8 cellular contexts compared by ENCODE assay signal in the genomic region with DNA sequence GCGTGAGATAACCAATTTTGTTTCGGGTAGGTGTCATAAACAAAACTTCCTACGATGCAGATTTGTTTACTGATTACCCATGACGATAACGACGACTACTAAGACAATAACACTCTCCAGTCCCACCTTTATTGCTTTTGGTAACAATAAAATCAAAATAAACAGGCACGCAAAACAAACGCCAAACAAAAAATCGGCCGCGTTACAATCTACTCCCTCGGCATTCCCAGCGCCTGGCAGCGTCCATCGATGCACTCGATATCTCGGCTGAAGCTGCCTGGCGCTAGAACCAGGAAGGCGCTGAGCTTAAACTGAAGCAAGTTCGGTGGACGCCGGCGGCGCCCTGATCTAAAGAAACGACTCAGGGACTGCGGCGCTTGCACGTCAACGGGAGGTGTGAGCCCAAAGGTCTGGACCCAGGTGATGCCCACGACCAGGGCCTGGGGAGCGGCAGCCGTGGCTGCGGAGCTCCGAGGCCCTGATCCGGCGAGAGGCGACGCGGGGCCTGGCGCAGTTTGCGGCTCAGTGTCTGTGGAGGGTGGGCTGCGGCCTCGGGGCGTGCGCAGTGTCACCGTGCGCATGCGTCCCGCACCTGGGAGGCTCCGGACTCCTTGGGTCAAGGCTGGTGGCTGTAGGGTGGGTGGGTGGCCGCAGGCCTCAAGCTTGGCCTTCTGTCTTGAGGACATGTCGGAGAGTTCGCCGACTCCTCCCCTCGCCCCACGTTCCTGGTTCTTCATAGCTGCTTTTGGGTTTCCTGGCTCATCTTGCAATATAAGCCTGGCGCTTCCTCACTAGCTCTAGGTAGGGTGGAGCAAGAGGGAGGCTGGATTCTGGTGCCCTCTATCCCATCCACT. TPM values are rescaled to one million over a fixed set of nuclear protein-coding genes. Genes with fewer than 3 reads are reported as not detected.
DNase-seq lines count a peak whose midpoint lies in the region; ATAC-seq and TF ChIP-seq lines count a peak whose summit lies in the region.

A gene with protein sequence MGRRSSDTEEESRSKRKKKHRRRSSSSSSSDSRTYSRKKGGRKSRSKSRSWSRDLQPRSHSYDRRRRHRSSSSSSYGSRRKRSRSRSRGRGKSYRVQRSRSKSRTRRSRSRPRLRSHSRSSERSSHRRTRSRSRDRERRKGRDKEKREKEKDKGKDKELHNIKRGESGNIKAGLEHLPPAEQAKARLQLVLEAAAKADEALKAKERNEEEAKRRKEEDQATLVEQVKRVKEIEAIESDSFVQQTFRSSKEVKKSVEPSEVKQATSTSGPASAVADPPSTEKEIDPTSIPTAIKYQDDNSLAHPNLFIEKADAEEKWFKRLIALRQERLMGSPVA (plus strand): TSS at position 286 of the 854 bp plus-strand sequence. CDS start 12,016 bp downstream, outside the sequence.

- peak within 1 kb of the TSS; percentile 95 to 96 for H3K4me3 Mint-ChIP-seq in CD14-positive monocyte
- peak within 1 kb of the TSS; percentile 98 for H3K4me3 Mint-ChIP-seq in activated CD8-positive, alpha-beta T cell treated with anti-CD3 and anti-CD28 coated beads for 36 hours

- CTCF ChIA-PET in activated CD8-positive, alpha-beta T cell treated with anti-CD3 and anti-CD28 coated beads for 36 hours (lab: Charles Lee) = interaction anchor here (0.7 to 2.1 kb wide), 6 partner anchors 8 to 334 kb away, joined by 3 to 7 read pairs (median 4); no protein-coding TSS in a partner anchor

- H3K27me3 ChIP-seq in ectodermal cell (ENCODE audit: control insufficient read depth, insufficient read depth, low read length, poor library complexity, severe bottlenecking) = peaks cover 48% of the 10 kb centered on the region

- peaks cover 22 to 23% of the 10 kb centered on the region in 2 donors for H3K36me3 Mint-ChIP-seq in CD14-positive monocyte
- peaks cover 18% of the 10 kb centered on the region for H3K36me3 Mint-ChIP-seq in activated CD8-positive, alpha-beta T cell treated with anti-CD3 and anti-CD28 coated beads for 36 hours (ENCODE audit: low read depth)

- TF ChIP-seq CTCF in CD14-positive monocyte (IDR thresholded peaks at IDR 0.05) = no peak
- no peak for TF ChIP-seq CTCF in activated CD8-positive, alpha-beta T cell treated with anti-CD3 and anti-CD28 coated beads for 36 hours (IDR thresholded peaks at IDR 0.05)

- DNase-seq in CD14-positive monocyte (ENCODE audit: low spot score) (peak; percentile 75), NCI-H82 treated with DMSO at 0.1 percent for 48 hours (lab: John Stamatoyannopoulos, UW; ENCODE audit: unreplicated experiment) (peak; percentile 86), lung microvascular endothelial cell (ENCODE audit: low read depth in 2 of 2) (peak; percentile 92)
- DNase-seq in activated CD8-positive, alpha-beta T cell treated with anti-CD3 and anti-CD28 coated beads for 36 hours = peak; percentile 87
- peak; percentile 53 to 65 (median 57) for DNase-seq in stimulated activated CD4-positive, alpha-beta T cell treated with anti-CD3 and anti-CD28 coated beads, TNF-alpha, amount 100 ng/mL, for 4 hours (ENCODE audit: low read depth in 3 of 3)

- H3K27ac ChIP-seq in ectodermal cell (ENCODE audit: insufficient read depth, low read depth, low read length, poor library complexity, severe bottlenecking) = peak within 1 kb of the TSS; percentile 79

- H3K4me1 Mint-ChIP-seq in CD14-positive monocyte = peaks cover 51% of the 10 kb centered on the region
- H3K4me1 Mint-ChIP-seq in activated CD8-positive, alpha-beta T cell treated with anti-CD3 and anti-CD28 coated beads for 36 hours (ENCODE audit: low read depth) = peaks cover 61% of the 10 kb centered on the region

- H3K9me3 Mint-ChIP-seq in CD14-positive monocyte = peaks cover 10 to 50% (median 36%) of the 10 kb centered on the region in 7 donors
- peaks cover 11% of the 10 kb centered on the region for H3K9me3 Mint-ChIP-seq in activated CD8-positive, alpha-beta T cell treated with anti-CD3 and anti-CD28 coated beads for 36 hours

- peak; percentile 86 for ATAC-seq in GM19452 (IDR thresholded peaks at IDR 0.05; ENCODE audit: unreplicated experiment)
- peak; percentile 60 for ATAC-seq in HG03575 (IDR thresholded peaks at IDR 0.05; ENCODE audit: extremely low read depth, insufficient number of reproducible peaks, low FRiP score, unreplicated experiment)
- peak; percentile 88 for ATAC-seq in activated CD8-positive, alpha-beta T cell treated with anti-CD3 and anti-CD28 coated beads for 36 hours

- POLR2A ChIA-PET in activated CD8-positive, alpha-beta T cell treated with anti-CD3 and anti-CD28 coated beads for 36 hours (lab: Charles Lee) = interaction anchor here (0.9 to 1.2 kb wide), 7 partner anchors 9 to 534 kb away, joined by 3 to 4 read pairs (median 3); a partner anchor contains a TSS

- peak within 1 kb of the TSS; percentile 62 to 91 (median 89) for H3K27ac Mint-ChIP-seq in CD14-positive monocyte
- peak within 1 kb of the TSS; percentile 72 for H3K27ac Mint-ChIP-seq in activated CD8-positive, alpha-beta T cell treated with anti-CD3 and anti-CD28 coated beads for 36 hours

- H3K36me3 ChIP-seq in ectodermal cell (ENCODE audit: control insufficient read depth, insufficient read depth, low read length) = no peaks in the 10 kb centered on the region

- peak within 1 kb of the TSS; percentile 96 for H3K4me3 ChIP-seq in ectodermal cell (ENCODE audit: insufficient read depth, low read depth, low read length)

- H3K27me3 Mint-ChIP-seq in CD14-positive monocyte (ENCODE audit: low read depth in 3 of 3) = peaks cover 45 to 49% (median 48%) of the 10 kb centered on the region in 3 donors
- H3K27me3 Mint-ChIP-seq in activated CD8-positive, alpha-beta T cell treated with anti-CD3 and anti-CD28 coated beads for 36 hours = peaks cover 33% of the 10 kb centered on the region

- peaks cover 15% of the 10 kb centered on the region for H3K4me1 ChIP-seq in ectodermal cell (ENCODE audit: control insufficient read depth, insufficient read depth, low read length)

- WGBS in ectodermal cell, 2 experiments = 0 to 1% methylated on average over 57 of the region's 57 CpGs

- intact Hi-C loops in CD14-positive monocyte (cut with micrococcal nuclease) = loop anchor here in 1 of 2 donors (5.0 kb wide), 1 partner anchor 57 kb away; no protein-coding TSS in a partner anchor
- intact Hi-C loops in activated CD8-positive, alpha-beta T cell treated with anti-CD3 and anti-CD28 coated beads for 36 hours (cut with micrococcal nuclease) = loop anchor here (10.0 kb wide), 2 partner anchors 205 to 325 kb away; no protein-coding TSS in a partner anchor

- no peaks in the 10 kb centered on the region for H3K9me3 ChIP-seq in ectodermal cell (ENCODE audit: control insufficient read depth, low read length)

RNA-seq across cellular contexts. Expression of the gene that starts here (rescaled TPM):
- polyA plus RNA-seq in CD14-positive monocyte = 10 to 100 TPM; 15.1 to 31.7 TPM
- total RNA-seq in activated CD8-positive, alpha-beta T cell treated with anti-CD3 and anti-CD28 coated beads for 36 hours = 10 to 100 TPM; 37.9 to 44.7 TPM
- 42.2 TPM for polyA plus RNA-seq in ectodermal cell (2013, experiment 1 of 4)
- polyA plus RNA-seq in ectodermal cell (2013, experiment 2 of 4) = 44.6 TPM
- polyA plus RNA-seq in ectodermal cell (2013, experiment 3 of 4) = 32.1 TPM
- 39.3 TPM for polyA plus RNA-seq in ectodermal cell (2013, experiment 4 of 4)
- total RNA-seq in lung microvascular endothelial cell = 21.4 and 26.8 TPM in 2 replicates

Comparison
In these comparisons a context has a peak if more than half of its experiments do, and no peak if none do; other contexts are left out.
1. Peak in every context shown above with its lines: DNase-seq, ATAC-seq, H3K4me3 ChIP-seq and H3K27ac ChIP-seq.